ENCODE assay signal across 15 cellular contexts in the genomic region with DNA sequence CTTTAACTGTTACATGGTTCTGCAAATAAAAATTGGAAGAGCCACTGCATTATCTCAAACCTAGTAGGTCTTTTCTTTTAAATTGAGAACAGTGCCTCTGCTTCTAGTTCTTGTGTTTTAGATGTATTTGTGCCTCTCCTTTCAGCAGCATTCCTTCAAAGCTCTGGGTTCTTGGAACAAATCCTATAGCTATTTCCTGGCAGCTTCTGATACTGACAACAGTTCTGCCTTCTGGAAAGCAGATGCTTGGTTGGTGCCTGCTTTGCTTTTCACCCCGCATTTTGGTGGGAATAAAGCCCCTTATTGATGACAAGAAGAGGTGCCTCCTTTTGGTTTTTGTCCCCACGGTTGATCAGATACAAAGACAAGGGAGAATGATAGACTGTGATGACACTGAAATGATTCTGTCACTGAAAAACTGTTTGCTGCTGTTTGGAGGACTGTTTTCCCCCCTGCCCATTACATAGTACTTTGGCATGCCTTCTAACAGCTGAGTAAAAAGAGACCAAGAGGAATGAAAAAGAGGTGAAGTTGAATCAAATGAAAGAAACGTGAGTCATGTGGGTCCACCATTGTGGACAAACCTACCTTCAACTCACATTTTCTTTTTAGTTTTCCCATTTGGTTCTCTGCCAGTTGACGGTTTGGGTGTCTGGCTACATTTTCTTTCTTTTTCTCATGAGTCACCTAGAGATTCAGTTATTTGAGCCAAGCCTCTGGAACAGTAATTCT. TPM values are rescaled to one million over a fixed set of nuclear protein-coding genes. Genes with fewer than 3 reads are reported as not detected.
A peak's percentile ranks its signal among the peaks of the same experiment; 100 is the strongest.
DNase-seq lines count a peak whose midpoint lies in the region; ATAC-seq, FAIRE-seq and TF ChIP-seq lines count a peak whose summit lies in the region.
"Had no signal": no experiment of that assay in that cellular context is flagged by ENCODE, and none has a peak within 500 bp of the region (broad histone marks: within the 10 kb centered on the region; RNA-seq: fewer than 3 reads in every experiment).

No MANE protein-coding gene starts in this region.

- H3K27me3 Mint-ChIP-seq in MCF 10A (ENCODE audit: insufficient read depth, unreplicated experiment) = no peaks in the 10 kb centered on the region
- no peaks in the 10 kb centered on the region for H3K27me3 Mint-ChIP-seq in astrocyte (ENCODE audit: low read depth, unreplicated experiment)
- H3K27me3 Mint-ChIP-seq: activated CD8-positive, alpha-beta memory T cell treated with anti-CD3 and anti-CD28 coated beads, Interleukin-2, amount 10 ng/mL, durations not matched to agents 7 days and 5 days had no signal

- H3K4me1 Mint-ChIP-seq in MCF 10A (ENCODE audit: insufficient read depth, unreplicated experiment) (peaks cover 43% of the 10 kb centered on the region), astrocyte (ENCODE audit: low read depth, unreplicated experiment) (peaks cover 9% of the 10 kb centered on the region)

- H3K9me3 Mint-ChIP-seq in MCF 10A (ENCODE audit: unreplicated experiment) (no peaks in the 10 kb centered on the region), astrocyte (ENCODE audit: unreplicated experiment) (no peaks in the 10 kb centered on the region)
- H3K9me3 Mint-ChIP-seq: activated naive CD4-positive, alpha-beta T cell treated with anti-CD3 and anti-CD28 coated beads, Interleukin-2, amount 50 U/mL, for 72 hours had no signal

- TF ChIP-seq CTCF in MCF 10A (IDR thresholded peaks at IDR 0.05; ENCODE audit: unreplicated experiment) (no peak), breast epithelium (IDR thresholded peaks at IDR 0.05) (no peak), astrocyte (IDR thresholded peaks at IDR 0.05; ENCODE audit: insufficient read depth, low read depth, low read length) (no peak)

- H3K4me1 ChIP-seq in breast epithelium = no peaks in the 10 kb centered on the region
- peaks cover 25% of the 10 kb centered on the region for H3K4me1 ChIP-seq in astrocyte (ENCODE audit: insufficient read depth, low read length)
- no peaks in the 10 kb centered on the region for H3K4me1 ChIP-seq in aorta (ENCODE audit: control insufficient read depth in 1 of 2, insufficient read depth in 2 of 2, low read length in 2 of 2)

- H3K27me3 ChIP-seq in breast epithelium (no peaks in the 10 kb centered on the region), astrocyte (ENCODE audit: insufficient read depth, low read length) (no peaks in the 10 kb centered on the region), aorta (ENCODE audit: control insufficient read depth in 1 of 2, insufficient read depth in 2 of 2, low read length in 1 of 2) (no peaks in the 10 kb centered on the region)
- H3K27me3 ChIP-seq: upper lobe of right lung had no signal

- no peak for ATAC-seq in left ventricle myocardium superior
- no peak for ATAC-seq in aorta (ENCODE audit: low FRiP score)
- ATAC-seq: activated CD8-positive, alpha-beta memory T cell treated with anti-CD3 and anti-CD28 coated beads, Interleukin-2, amount 10 ng/mL, durations not matched to agents 7 days and 5 days; HCT116; lower lobe of right lung; upper lobe of right lung had no signal

- CTCF ChIA-PET in MCF 10A (lab: Yijun Ruan, JAX) = no interaction called here

- no peak overlapping the region for H3K27ac ChIP-seq in breast epithelium
- H3K27ac ChIP-seq in astrocyte (ENCODE audit: low read depth, low read length) = peak overlapping the region; percentile 63
- no peak overlapping the region for H3K27ac ChIP-seq in aorta (ENCODE audit: low read depth in 1 of 2, low read length in 2 of 2)
- H3K27ac ChIP-seq: lower lobe of right lung, upper lobe of right lung had no signal

- H3K9ac ChIP-seq in astrocyte (ENCODE audit: low read length) = peak overlapping the region; percentile 31

- DNase-seq in MCF 10A (ENCODE audit: unreplicated experiment) (peak; percentile 71), breast epithelium (ENCODE audit: low spot score in 2 of 2) (no peak), astrocyte (ENCODE audit: low read depth) (peak; percentile 89), fibroblast of the conjunctiva (ENCODE audit: low read depth) (peak; percentile 26), left ventricle myocardium superior (no peak), aorta (no peak)
- no peak for DNase-seq in stimulated activated CD4-positive, alpha-beta T cell treated with anti-CD3 and anti-CD28 coated beads, Interleukin-2, amount 100 ng/mL, for 24 hours
- no peak for DNase-seq in activated CD4-positive, CD25-positive, alpha-beta regulatory T cell (lab: John Stamatoyannopoulos, UW)
- DNase-seq: activated CD8-positive, alpha-beta memory T cell treated with anti-CD3 and anti-CD28 coated beads, Interleukin-2, amount 10 ng/mL, durations not matched to agents 7 days and 5 days; DMS79; lower lobe of right lung; NCI-H1092; upper lobe of right lung had no signal

- no TSS peak for BruUV-seq in MCF 10A (replicated peaks; lab: Mats Ljungman, UMichigan)

- H3K9me3 ChIP-seq in breast epithelium (no peaks in the 10 kb centered on the region), astrocyte (ENCODE audit: insufficient read depth, low read depth, low read length) (no peaks in the 10 kb centered on the region), aorta (ENCODE audit: control insufficient read depth, low read length) (no peaks in the 10 kb centered on the region)
- H3K9me3 ChIP-seq: lower lobe of right lung, upper lobe of right lung had no signal

- H2AFZ ChIP-seq in astrocyte (ENCODE audit: low read depth, low read length) = peak overlapping the region; percentile 19

- no peaks in the 10 kb centered on the region for H4K20me1 ChIP-seq in astrocyte (ENCODE audit: insufficient read depth, low read length)

- no peak for TF ChIP-seq POLR2A in breast epithelium (IDR thresholded peaks at IDR 0.05)

- H3K4me3 ChIP-seq in breast epithelium = no peak overlapping the region
- H3K4me3 ChIP-seq in astrocyte (ENCODE audit: insufficient read depth, low read depth, low read length) = peak overlapping the region; percentile 2
- H3K4me3 ChIP-seq in aorta (ENCODE audit: low read length in 2 of 2) = no peak overlapping the region
- H3K4me3 ChIP-seq: lower lobe of right lung, upper lobe of right lung had no signal

- intact Hi-C loops in MCF 10A (cut with micrococcal nuclease) = no loop called here
- intact Hi-C loops in breast epithelium (cut with DNase I; ENCODE audit: low total_unique reads) = no loop called here
- intact Hi-C loops in left ventricle myocardium superior (cut with micrococcal nuclease) = no loop called here
- intact Hi-C loops in aorta (cut with DNase I) = no loop called here

- POLR2A ChIA-PET in MCF 10A (lab: Yijun Ruan, JAX) = interaction anchor here (0.8 to 1.5 kb wide), 3 partner anchors 15 to 521 kb away, joined by 3 to 4 read pairs (median 4); no protein-coding TSS in a partner anchor

- WGBS in aorta, 2 donors = 48 to 55% methylated on average over 4 of the region's 4 CpGs

- H3K4me3 Mint-ChIP-seq in MCF 10A (ENCODE audit: unreplicated experiment) (no peak overlapping the region), astrocyte (ENCODE audit: unreplicated experiment) (no peak overlapping the region)
- H3K4me3 Mint-ChIP-seq: activated CD8-positive, alpha-beta memory T cell treated with anti-CD3 and anti-CD28 coated beads, Interleukin-2, amount 10 ng/mL, durations not matched to agents 7 days and 5 days had no signal

- H3K27ac Mint-ChIP-seq in MCF 10A (ENCODE audit: low read depth, unreplicated experiment) (peak overlapping the region; percentile 70), astrocyte (ENCODE audit: unreplicated experiment) (no peak overlapping the region)
- H3K27ac Mint-ChIP-seq: activated naive CD4-positive, alpha-beta T cell treated with anti-CD3 and anti-CD28 coated beads, Interleukin-2, amount 50 U/mL, for 72 hours had no signal

- FAIRE-seq in astrocyte (lab: Jason Lieb, UNC) = peak; percentile 45

- H3K36me3 ChIP-seq in breast epithelium = peaks cover 6% of the 10 kb centered on the region
- peaks cover 5% of the 10 kb centered on the region for H3K36me3 ChIP-seq in astrocyte (ENCODE audit: insufficient read depth, low read length)
- no peaks in the 10 kb centered on the region for H3K36me3 ChIP-seq in aorta (ENCODE audit: control insufficient read depth in 1 of 2, insufficient read depth in 2 of 2, low read length in 1 of 2)

- peaks cover 5% of the 10 kb centered on the region for H3K79me2 ChIP-seq in astrocyte (ENCODE audit: insufficient read depth, low read length)

- H3K4me2 ChIP-seq in astrocyte (ENCODE audit: low read length) = peak overlapping the region; percentile 70

- H3K36me3 Mint-ChIP-seq in MCF 10A (ENCODE audit: insufficient read depth, unreplicated experiment) (peaks cover 56% of the 10 kb centered on the region), astrocyte (ENCODE audit: low read depth, unreplicated experiment) (peaks cover 19% of the 10 kb centered on the region)

RNA-seq across cellular contexts. Expression of gene PTCD2, which starts 5.6 kb away (rescaled TPM):
- 20.3 and 20.6 TPM in 2 replicates for total RNA-seq in MCF 10A (2022)
- 10 to 100 TPM in 1 of 3 donors, 1 to 10 TPM in 2; 5.6 to 10.1 (median 7.5) TPM for total RNA-seq in breast epithelium
- 11.4 and 13.5 TPM in 2 replicates for total RNA-seq in astrocyte
- total RNA-seq in left ventricle myocardium superior = 17.7 TPM
- total RNA-seq in aorta = 1 to 10 TPM; 4.2 to 9.3 TPM
- 1 to 10 TPM; 2.6 to 4.3 TPM for polyA plus RNA-seq in aorta

RNA-seq across cellular contexts. Expression of gene MRPS27, which starts 5.7 kb away (rescaled TPM):
- 60.8 and 68.5 TPM in 2 replicates for total RNA-seq in MCF 10A (2022)
- 10 to 100 TPM; 47.8 to 71.3 (median 51.8) TPM for total RNA-seq in breast epithelium
- 37.0 and 43.6 TPM in 2 replicates for total RNA-seq in astrocyte
- total RNA-seq in left ventricle myocardium superior = 80.1 TPM
- 10 to 100 TPM; 37.0 to 42.1 TPM for total RNA-seq in aorta
- 10 to 100 TPM; 22.5 to 32.4 TPM for polyA plus RNA-seq in aorta

Comparison
In these comparisons a context has a peak if more than half of its experiments do, and no peak if none do; other contexts are left out.
1. DNase-seq: peak in MCF 10A (single experiment), astrocyte (single experiment) and fibroblast of the conjunctiva (single experiment); none in breast epithelium (0 of 2), left ventricle myocardium superior (single experiment), aorta (0 of 2), stimulated activated CD4-positive, alpha-beta T cell treated with anti-CD3 and anti-CD28 coated beads, Interleukin-2, amount 100 ng/mL, for 24 hours (0 of 2) and activated CD4-positive, CD25-positive, alpha-beta regulatory T cell (0 of 4).